Comparison of ENCODE assay signal across 7 cellular contexts in genomic region chr15:32536057-32536493, GRCh38. TPM values are rescaled to one million over a fixed set of nuclear protein-coding genes. Genes with fewer than 3 reads are reported as not detected.
DNase-seq lines count a peak whose midpoint lies in the region; ATAC-seq, FAIRE-seq and TF ChIP-seq lines count a peak whose summit lies in the region.
"Not testable (repeated sequence)": the region's sequence is repeated elsewhere in the genome, so short reads cannot be mapped to it uniquely, and the experiment has no call there.

No MANE protein-coding gene starts in this region.

- H3K4me1 Mint-ChIP-seq in activated T-helper 17 cell treated with anti-CD3 and anti-CD28 coated beads, Interleukin-2, amount 50 U/mL, for 72 hours: not testable (repeated sequence)

- intact Hi-C loops in HepG2 (cut with micrococcal nuclease; ENCODE audit: unreplicated experiment): not testable (repeated sequence)

- not testable (repeated sequence) for H3K4me3 ChIP-seq in HepG2 (replicated peaks in 1 of 3; ENCODE audit: insufficient read depth in 1 of 3, low read depth in 2 of 3, low read length in 3 of 3)

- not testable (repeated sequence) for H3K79me2 ChIP-seq in HepG2 (ENCODE audit: insufficient read depth, low read length)

- H3K27me3 ChIP-seq in HepG2 (ENCODE audit: control insufficient read depth in 1 of 2, insufficient read depth in 2 of 2, low read length in 2 of 2): not testable (repeated sequence)

- BruUV-seq in HepG2 (replicated peaks; lab: Mats Ljungman, UMichigan): not testable (repeated sequence)

- in situ Hi-C loops in HepG2 (cut with HindIII; ENCODE audit: extremely low pct_ligation_motif_present, low pct_unique_long_range_greater_than_20kb): not testable (repeated sequence)

- H3K36me3 ChIP-seq in HepG2 (replicated peaks in 1 of 2; ENCODE audit: control insufficient read depth in 1 of 2, insufficient read depth in 2 of 2, low read length in 2 of 2): not testable (repeated sequence)

- TF ChIP-seq POLR2A in HepG2 (IDR thresholded peaks at IDR 0.05; ENCODE audit: insufficient read depth in 1 of 2, low read depth in 2 of 2, low read length in 2 of 2): not testable (repeated sequence)

- not testable (repeated sequence) for TF ChIP-seq RAD21 in HepG2 (CRISPR knock-in tag; IDR thresholded peaks at IDR 0.05)

- not testable (repeated sequence) for H3K4me3 Mint-ChIP-seq in activated T-helper 17 cell treated with anti-CD3 and anti-CD28 coated beads, Interleukin-2, amount 50 U/mL, for 72 hours

- H3K9me3 ChIP-seq in HepG2 (ENCODE audit: low read length): not testable (repeated sequence)

- H3K27ac Mint-ChIP-seq in activated T-helper 17 cell treated with anti-CD3 and anti-CD28 coated beads, Interleukin-2, amount 50 U/mL, for 72 hours: not testable (repeated sequence)

- not testable (repeated sequence) for TF ChIP-seq CTCF in HepG2 (CRISPR knock-in tag; IDR thresholded peaks at IDR 0.05)

- H3K27me3 Mint-ChIP-seq in activated T-helper 17 cell treated with anti-CD3 and anti-CD28 coated beads, Interleukin-2, amount 50 U/mL, for 72 hours: not testable (repeated sequence)

- not testable (repeated sequence) for H3K36me3 Mint-ChIP-seq in activated T-helper 17 cell treated with anti-CD3 and anti-CD28 coated beads, Interleukin-2, amount 50 U/mL, for 72 hours (ENCODE audit: low read depth)

- not testable (repeated sequence) for TF ChIP-seq EP300 in HepG2 (IDR thresholded peaks at IDR 0.05; ENCODE audit: low read depth in 2 of 2, low read length in 2 of 2); HepG2 (CRISPR knock-in tag; IDR thresholded peaks at IDR 0.05; ENCODE audit: borderline replicate concordance)

- H3K9me3 Mint-ChIP-seq in activated T-helper 17 cell treated with anti-CD3 and anti-CD28 coated beads, Interleukin-2, amount 50 U/mL, for 72 hours: not testable (repeated sequence)

- not testable (repeated sequence) for H3K4me2 ChIP-seq in HepG2 (ENCODE audit: low read depth, low read length)

- H3K27ac ChIP-seq in HepG2 (ENCODE audit: extremely low read length, insufficient read depth, low read length): not testable (repeated sequence)

- CTCF ChIA-PET in HepG2 (lab: Yijun Ruan, JAX; ENCODE audit: low intra/inter-chr PET ratio, low total read pairs): not testable (repeated sequence)

- ATAC-seq in GM18907 (IDR thresholded peaks at IDR 0.05; ENCODE audit: unreplicated experiment) (peak; percentile 35), GM21367 (IDR thresholded peaks at IDR 0.05; ENCODE audit: unreplicated experiment) (peak; percentile 10), HG02588 (IDR thresholded peaks at IDR 0.05; ENCODE audit: unreplicated experiment) (peak; percentile 44), HG03045 (IDR thresholded peaks at IDR 0.05; ENCODE audit: unreplicated experiment) (peak; percentile 39), HG03460 (IDR thresholded peaks at IDR 0.05; ENCODE audit: unreplicated experiment) (peak; percentile 39), HepG2 (peak; percentile 61)
- peak; percentile 15 for ATAC-seq in activated T-helper 17 cell treated with anti-CD3 and anti-CD28 coated beads, Interleukin-2, amount 50 U/mL, for 72 hours (replicated peaks)

- H2AFZ ChIP-seq in HepG2 (ENCODE audit: low read length): not testable (repeated sequence)

- not testable (repeated sequence) for DNase-seq in HepG2 (ENCODE audit: low spot score)

- not testable (repeated sequence) for H4K20me1 ChIP-seq in HepG2 (ENCODE audit: insufficient read depth, low read length)

- not testable (repeated sequence) for FAIRE-seq in HepG2 (lab: Jason Lieb, UNC)

- H3K9ac ChIP-seq in HepG2 (ENCODE audit: insufficient read depth, low read depth, low read length): not testable (repeated sequence)

- POLR2A ChIA-PET in HepG2 (lab: Yijun Ruan, JAX): not testable (repeated sequence)

- WGBS in HepG2 (ENCODE audit: low lambda C conversion rate): no CpG with 5 or more reads among the region's 55 CpGs

- H3K4me1 ChIP-seq in HepG2 (ENCODE audit: insufficient read depth, low read length): not testable (repeated sequence)

RNA-seq across cellular contexts. Expression of gene GOLGA8N, which starts 57.2 kb away (rescaled TPM):
- 1 to 10 TPM; 2.7 to 6.3 TPM for total RNA-seq in activated T-helper 17 cell treated with anti-CD3 and anti-CD28 coated beads, Interleukin-2, amount 50 U/mL, for 72 hours
- 0.49 and 0.66 TPM in 2 replicates for total RNA-seq in HepG2 (2016; rRNA removed; fragmentation: Illumina TruSeq; extraction: Trizol)
- not detected in 2 replicates for total RNA-seq in HepG2 (2016; cell fraction: cytosol; rRNA removed; fragmentation: Illumina TruSeq; extraction: Trizol; ENCODE audit: low read depth)
- 0.18 and 1.7 TPM in 2 replicates for total RNA-seq in HepG2 (2016; cell fraction: insoluble cytoplasmic fraction; rRNA removed; fragmentation: Illumina TruSeq; extraction: Trizol)
- 0.15 and 0.55 TPM in 2 replicates for total RNA-seq in HepG2 (2016; cell fraction: membrane; rRNA removed; fragmentation: Illumina TruSeq; extraction: Trizol)
- total RNA-seq in HepG2 (2016; cell fraction: nucleus; rRNA removed; fragmentation: Illumina TruSeq; extraction: Trizol): 0.53 and 0.78 TPM in 2 replicates
- 1.6 and 2.1 TPM in 2 replicates for polyA plus RNA-seq in HepG2 (2011; rRNA removed)
- polyA plus RNA-seq in HepG2 (2011; cell fraction: cytosol; rRNA removed): 0.09 and 0.15 TPM in 2 replicates
- polyA plus RNA-seq in HepG2 (2011; cell fraction: nucleus; rRNA removed): 4.7 TPM in 2 replicates
- 1.2 and 2.6 TPM in 2 replicates for polyA plus RNA-seq in HepG2 (2012)
- not detected in 2 replicates for polyA plus RNA-seq in HepG2 (2016; cell fraction: cytosol; fragmentation: Illumina TruSeq; extraction: Trizol; ENCODE audit: low read depth)
- polyA plus RNA-seq in HepG2 (2016; cell fraction: insoluble cytoplasmic fraction; fragmentation: Illumina TruSeq; extraction: Trizol; ENCODE audit: low read depth): 0.09 and 0.12 TPM in 2 replicates
- 0.07 TPM in 1 of 2 replicates, not detected in the other for polyA plus RNA-seq in HepG2 (2016; cell fraction: membrane; fragmentation: Illumina TruSeq; extraction: Trizol; ENCODE audit: low read depth)
- polyA plus RNA-seq in HepG2 (2016; cell fraction: nucleus; fragmentation: Illumina TruSeq; extraction: Trizol; ENCODE audit: insufficient read depth, low read depth): 2.9 TPM in 2 replicates
- 1.6 and 2.5 TPM in 2 replicates for polyA minus RNA-seq in HepG2 (2011; rRNA and poly(A)+ RNA removed; ENCODE audit: low replicate concordance)
- 0.89 TPM in 1 of 2 replicates, not detected in the other for polyA minus RNA-seq in HepG2 (2011; cell fraction: cytosol; rRNA and poly(A)+ RNA removed)
- polyA minus RNA-seq in HepG2 (2011; cell fraction: nucleus; rRNA and poly(A)+ RNA removed): 3.4 and 5.0 TPM in 2 replicates

Comparison
In these comparisons a context has a peak if more than half of its experiments do, and no peak if none do; other contexts are left out.
1. ATAC-seq: peak in every context shown above with its lines; median percentile 61 in HepG2; 44 in HG02588; 39 in HG03045; 39 in HG03460; 35 in GM18907; 15 in activated T-helper 17 cell treated with anti-CD3 and anti-CD28 coated beads, Interleukin-2, amount 50 U/mL, for 72 hours; 10 in GM21367.